1 cellular context compared by ENCODE assay signal in genomic region chr10:6018422-6018821, GRCh38.
TF ChIP-seq lines count a peak whose summit lies in the region.

No MANE protein-coding gene starts in this region.

TF ChIP-seq in H1, 55 proteins besides CTCF, POLR2A, EP300 and RAD21:
- TF ChIP-seq MAX (IDR thresholded peaks at IDR 0.05): no peak
- TF ChIP-seq MAFK (IDR thresholded peaks at IDR 0.05; ENCODE audit: low read depth, low read length): no peak
- no peak for TF ChIP-seq CEBPB (IDR thresholded peaks at IDR 0.05; ENCODE audit: low read depth, low read length)
- TF ChIP-seq SP4 (IDR thresholded peaks at IDR 0.05; ENCODE audit: low read length): no peak
- TF ChIP-seq BRCA1 (IDR thresholded peaks at IDR 0.05; ENCODE audit: low read depth, low read length): no peak
